In genomic region chr2:166112193-166112605, GRCh38 we compare ENCODE assay signal across 25 cellular contexts. TPM values are rescaled to one million over a fixed set of nuclear protein-coding genes. Genes with fewer than 3 reads are reported as not detected.
DNase-seq lines count a peak whose midpoint lies in the region; ATAC-seq and TF ChIP-seq lines count a peak whose summit lies in the region.
"Had no signal": no experiment of that assay in that cellular context is flagged by ENCODE, and none has a peak within 500 bp of the region (broad histone marks: within the 10 kb centered on the region; RNA-seq: fewer than 3 reads in every experiment).

No MANE protein-coding gene starts in this region.

- intact Hi-C loops in colonic mucosa (cut with DNase I): no loop called here

- H3K9me3 ChIP-seq in BE2C (no peaks in the 10 kb centered on the region), colonic mucosa (no peaks in the 10 kb centered on the region)
- H3K9me3 ChIP-seq: ascending aorta, uterus had no signal

- H3K9ac ChIP-seq in colonic mucosa (ENCODE audit: low read depth in 2 of 2, low read length in 2 of 2): no peak overlapping the region

- H3K27me3 ChIP-seq in BE2C (no peaks in the 10 kb centered on the region), colonic mucosa (no peaks in the 10 kb centered on the region)
- H3K27me3 ChIP-seq: ascending aorta, uterus had no signal

- no peaks in the 10 kb centered on the region for H3K4me1 ChIP-seq in BE2C
- H3K4me1 ChIP-seq in colonic mucosa: no peaks in the 10 kb centered on the region
- H3K4me1 ChIP-seq: ascending aorta, uterus had no signal

- H3K4me3 ChIP-seq in BE2C (ENCODE audit: low read depth, low read length) (no peak overlapping the region), colonic mucosa (no peak overlapping the region)
- H3K4me3 ChIP-seq: ascending aorta, uterus had no signal

- H3K4me1 Mint-ChIP-seq in activated T-cell treated with anti-CD3 and anti-CD28 coated beads, Interleukin-2, amount 50 U/mL, for 4 hours (ENCODE audit: low read depth): no peaks in the 10 kb centered on the region
- H3K4me1 Mint-ChIP-seq in stimulated activated effector memory CD8-positive, alpha-beta T cell treated with anti-CD3 and anti-CD28 coated beads, Interleukin-12 subunit alpha, Interleukin-12 subunit beta, amount 100 ng/mL, for 72 hours: peaks cover 6% of the 10 kb centered on the region

- H3K36me3 Mint-ChIP-seq in activated T-cell treated with anti-CD3 and anti-CD28 coated beads, Interleukin-2, amount 50 U/mL, for 4 hours (ENCODE audit: insufficient read depth): no peaks in the 10 kb centered on the region
- no peaks in the 10 kb centered on the region for H3K36me3 Mint-ChIP-seq in stimulated activated effector memory CD8-positive, alpha-beta T cell treated with anti-CD3 and anti-CD28 coated beads, Interleukin-12 subunit alpha, Interleukin-12 subunit beta, amount 100 ng/mL, for 72 hours

- H3K36me3 ChIP-seq in BE2C (no peaks in the 10 kb centered on the region), colonic mucosa (no peaks in the 10 kb centered on the region)
- H3K36me3 ChIP-seq: ascending aorta, uterus had no signal

- no peak for TF ChIP-seq CTCF in BE2C (IDR thresholded peaks at IDR 0.05; ENCODE audit: low read depth, low read length)
- no peak for TF ChIP-seq CTCF in colonic mucosa (IDR thresholded peaks at IDR 0.05)

- no peak overlapping the region for H3K4me3 Mint-ChIP-seq in activated T-cell treated with anti-CD3 and anti-CD28 coated beads, Interleukin-2, amount 50 U/mL, for 4 hours
- H3K4me3 Mint-ChIP-seq in stimulated activated effector memory CD8-positive, alpha-beta T cell treated with anti-CD3 and anti-CD28 coated beads, Interleukin-12 subunit alpha, Interleukin-12 subunit beta, amount 100 ng/mL, for 72 hours: no peak overlapping the region

- H3K9me3 Mint-ChIP-seq in activated T-cell treated with anti-CD3 and anti-CD28 coated beads, Interleukin-2, amount 50 U/mL, for 4 hours: no peaks in the 10 kb centered on the region
- no peaks in the 10 kb centered on the region for H3K9me3 Mint-ChIP-seq in stimulated activated effector memory CD8-positive, alpha-beta T cell treated with anti-CD3 and anti-CD28 coated beads, Interleukin-12 subunit alpha, Interleukin-12 subunit beta, amount 100 ng/mL, for 72 hours

- DNase-seq in activated T-cell treated with anti-CD3 and anti-CD28 coated beads, Interleukin-2, amount 50 U/mL, for 4 hours: no peak
- DNase-seq in activated T-cell treated with anti-CD3 and anti-CD28 coated beads, Interleukin-2, amount 50 U/mL, for 48 hours: no peak
- DNase-seq in amniotic stem cell (lab: John Stamatoyannopoulos, UW) (peak; percentile 2), BE2C (no peak), colonic mucosa (no peak)
- no peak for DNase-seq in stimulated activated effector memory CD8-positive, alpha-beta T cell treated with anti-CD3 and anti-CD28 coated beads, Interleukin-12 subunit alpha, Interleukin-12 subunit beta, amount 100 ng/mL, for 72 hours (ENCODE audit: low spot score in 2 of 2)
- DNase-seq: ACHN; C1 segment of cervical spinal cord; effector CD4-positive, alpha-beta T cell; KG1; NCI-H1048; NCI-H187 treated with DMSO at 0.1 percent for 48 hours; NCI-H446 treated with DMSO at 0.1 percent for 48 hours; NK-92 treated with Interleukin-12 subunit alpha and Interleukin-12 subunit beta, amount 100 ng/mL, for 24 hours; nucleus accumbens; stimulated activated CD4-positive, alpha-beta T cell treated with anti-CD3 and anti-CD28 coated beads, Interleukin-12 subunit alpha, Interleukin-12 subunit beta, amount 100 ng/mL, for 4 hours; T1000; uterus had no signal

- no peak overlapping the region for H3K27ac ChIP-seq in colonic mucosa
- H3K27ac ChIP-seq: ascending aorta, uterus had no signal

- peak; percentile 80 to 91 for ATAC-seq in activated T-cell treated with anti-CD3 and anti-CD28 coated beads, Interleukin-2, amount 50 U/mL, for 4 hours
- ATAC-seq in HG03565 (IDR thresholded peaks at IDR 0.05; ENCODE audit: unreplicated experiment): peak; percentile 43
- ATAC-seq in stimulated activated effector memory CD8-positive, alpha-beta T cell treated with anti-CD3 and anti-CD28 coated beads, Interleukin-12 subunit alpha, Interleukin-12 subunit beta, amount 100 ng/mL, for 72 hours: peak; percentile 89
- ATAC-seq in GM18502 (IDR thresholded peaks at IDR 0.05; ENCODE audit: poor library complexity, unreplicated experiment): no peak

- no peak overlapping the region for H3K27ac Mint-ChIP-seq in stimulated activated effector memory CD8-positive, alpha-beta T cell treated with anti-CD3 and anti-CD28 coated beads, Interleukin-12 subunit alpha, Interleukin-12 subunit beta, amount 100 ng/mL, for 72 hours

- peaks cover 2% of the 10 kb centered on the region for H3K27me3 Mint-ChIP-seq in activated T-cell treated with anti-CD3 and anti-CD28 coated beads, Interleukin-2, amount 50 U/mL, for 4 hours (ENCODE audit: low read depth)

RNA-seq across cellular contexts. Expression of gene SCN1A, which starts 15.6 kb away (rescaled TPM):
- not detected for total RNA-seq in activated T-cell treated with anti-CD3 and anti-CD28 coated beads, Interleukin-2, amount 50 U/mL, for 4 hours
- 0.11 TPM for polyA plus RNA-seq in BE2C (2012; ENCODE audit: insufficient read depth, insufficient read length, low read depth)
- total RNA-seq in colonic mucosa: under 1 TPM in 1 of 2 donors, not detected in 1; 0.05 TPM
- total RNA-seq: ascending aorta, G401, myocyte, renal cortical epithelial cell had no signal
- polyA plus RNA-seq: esophagus had no signal
